ENCODE assay signal across 10 cellular contexts in the genomic region with DNA sequence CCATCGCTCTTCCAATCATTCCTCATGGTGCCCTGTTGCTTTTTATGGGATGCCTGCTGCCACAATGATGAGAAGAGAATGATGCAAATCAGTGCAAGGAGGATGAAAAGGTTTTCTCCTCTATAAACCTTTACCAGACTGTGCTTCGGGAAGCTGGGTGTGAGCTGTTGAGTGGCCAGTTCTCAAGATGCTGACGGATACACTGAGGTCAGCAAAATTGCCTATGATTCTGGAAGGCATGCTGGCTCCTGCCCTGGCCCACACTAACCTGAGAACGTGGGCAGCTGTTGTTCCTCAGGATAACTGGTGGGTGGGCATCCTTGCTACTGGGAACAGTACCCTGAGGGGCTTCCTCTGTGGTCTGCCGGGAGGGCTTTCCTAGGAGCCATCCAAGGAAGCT. TPM values are rescaled to one million over a fixed set of nuclear protein-coding genes. Genes with fewer than 3 reads are reported as not detected.
"Had no signal": no experiment of that assay in that cellular context is flagged by ENCODE, and none has a peak within 500 bp of the region (broad histone marks: within the 10 kb centered on the region; RNA-seq: fewer than 3 reads in every experiment).

No MANE protein-coding gene starts in this region.

- H3K4me2 ChIP-seq: KMS-11 had no signal

- DNase-seq: IMR-90, KBM-7, KG1 had no signal

- H3K9ac ChIP-seq: KMS-11 had no signal

- ATAC-seq: K562 had no signal

- H3K4me3 ChIP-seq: K562 had no signal

- H3K27ac ChIP-seq: HL-60, KMS-11 had no signal

- FAIRE-seq: HTR-8/SVneo, K562 had no signal

RNA-seq across cellular contexts. Expression of a gene that starts 0.8 kb away (rescaled TPM):
- total RNA-seq: HT-29, HT1080, IMR-90, K562 had no signal
- polyA plus RNA-seq: IgD-negative memory B cell, IMR-90, K562 had no signal

RNA-seq across cellular contexts. Expression of a gene that starts 34.8 kb away (rescaled TPM):
- total RNA-seq: HT1080, IMR-90, K562 had no signal
- polyA plus RNA-seq: IgD-negative memory B cell, IMR-90, K562 had no signal
